Comparison of ENCODE assay signal across 35 cellular contexts in genomic region chr6:109861946-109862345, GRCh38.
"Had no signal": no experiment of that assay in that cellular context is flagged by ENCODE, and none has a peak within 500 bp of the region (broad histone marks: within the 10 kb centered on the region; RNA-seq: fewer than 3 reads in every experiment).

No MANE protein-coding gene starts in this region.

- H3K4me3 ChIP-seq: ascending aorta, cardiac muscle cell had no signal

- H3K36me3 ChIP-seq: ascending aorta, cardiac muscle cell had no signal

- H3K36me3 Mint-ChIP-seq: activated CD4-positive, alpha-beta memory T cell treated with anti-CD3 and anti-CD28 coated beads for 36 hours; activated naive CD4-positive, alpha-beta T cell treated with anti-CD3 and anti-CD28 coated beads, Interleukin-2, amount 10 ng/mL, durations not matched to agents 7 days and 5 days; activated naive CD4-positive, alpha-beta T cell treated with anti-CD3 and anti-CD28 coated beads, Interleukin-2, amount 50 U/mL, for 24 hours; activated naive CD8-positive, alpha-beta T cell; activated naive CD8-positive, alpha-beta T cell treated with anti-CD3 and anti-CD28 coated beads, Interleukin-2, amount 10 ng/mL, durations not matched to agents 7 days and 5 days; brain had no signal

- H3K4me3 Mint-ChIP-seq: activated B cell treated with CpG ODN at 0.5 μM for 24 hours; activated CD4-positive, alpha-beta memory T cell treated with anti-CD3 and anti-CD28 coated beads for 36 hours; activated CD4-positive, alpha-beta T cell treated with anti-CD3 and anti-CD28 coated beads, Interleukin-2, amount 10 ng/mL, durations not matched to agents 24 days and 14 days; activated CD8-positive, alpha-beta T cell treated with anti-CD3 and anti-CD28 coated beads for 36 hours; activated naive CD4-positive, alpha-beta T cell treated with anti-CD3 and anti-CD28 coated beads, Interleukin-2, amount 10 ng/mL, durations not matched to agents 7 days and 5 days; activated naive CD4-positive, alpha-beta T cell treated with anti-CD3 and anti-CD28 coated beads, Interleukin-2, amount 50 U/mL, for 24 hours; activated naive CD8-positive, alpha-beta T cell; activated naive CD8-positive, alpha-beta T cell treated with anti-CD3 and anti-CD28 coated beads, Interleukin-2, amount 10 ng/mL, durations not matched to agents 7 days and 5 days; activated naive CD8-positive, alpha-beta T cell treated with anti-CD3 and anti-CD28 coated beads, Interleukin-2, amount 50 U/mL, for 24 hours; activated T-cell treated with anti-CD3 and anti-CD28 coated beads, Interleukin-2, amount 50 U/mL, for 4 hours; activated T-cell treated with anti-CD3 and anti-CD28 coated beads, Interleukin-2, amount 50 U/mL, for 72 hours; activated T-helper 1 cell treated with anti-CD3 and anti-CD28 coated beads, Interleukin-12 subunit alpha, Interleukin-12 subunit beta, Interleukin-2, Interleukin-4 antibody, amounts not matched to agents 30 ng/mL and 10 ng/mL and 1 ng/mL, durations not matched to agents 14 hours and 24 hours and 36 hours; activated T-helper 17 cell treated with anti-CD3 and anti-CD28 coated beads, Interleukin-2, amount 50 U/mL, for 72 hours; brain; central memory CD8-positive, alpha-beta T cell; T-helper 2 cell treated with Interferon-gamma antibody and Interleukin-4, amounts not matched to agents 5 μg/mL and 100 μg/mL, for 36 hours had no signal

- H3K4me1 ChIP-seq: ascending aorta had no signal

- H3K27ac Mint-ChIP-seq: activated B cell treated with CpG ODN at 0.5 μM for 24 hours; activated CD4-positive, alpha-beta memory T cell treated with anti-CD3 and anti-CD28 coated beads for 36 hours; activated CD4-positive, alpha-beta T cell treated with anti-CD3 and anti-CD28 coated beads, Interleukin-2, amount 10 ng/mL, durations not matched to agents 24 days and 14 days; activated CD8-positive, alpha-beta T cell treated with anti-CD3 and anti-CD28 coated beads for 36 hours; activated naive CD4-positive, alpha-beta T cell treated with anti-CD3 and anti-CD28 coated beads, Interleukin-2, amount 10 ng/mL, durations not matched to agents 7 days and 5 days; activated naive CD4-positive, alpha-beta T cell treated with anti-CD3 and anti-CD28 coated beads, Interleukin-2, amount 50 U/mL, for 24 hours; activated naive CD8-positive, alpha-beta T cell; activated naive CD8-positive, alpha-beta T cell treated with anti-CD3 and anti-CD28 coated beads, Interleukin-2, amount 10 ng/mL, durations not matched to agents 7 days and 5 days; activated naive CD8-positive, alpha-beta T cell treated with anti-CD3 and anti-CD28 coated beads, Interleukin-2, amount 50 U/mL, for 24 hours; activated T-cell treated with anti-CD3 and anti-CD28 coated beads, Interleukin-2, amount 50 U/mL, for 72 hours; activated T-helper 1 cell treated with anti-CD3 and anti-CD28 coated beads, Interleukin-12 subunit alpha, Interleukin-12 subunit beta, Interleukin-2, Interleukin-4 antibody, amounts not matched to agents 30 ng/mL and 10 ng/mL and 1 ng/mL, durations not matched to agents 14 hours and 24 hours and 36 hours; activated T-helper 17 cell treated with anti-CD3 and anti-CD28 coated beads, Interleukin-2, amount 50 U/mL, for 72 hours; brain; T-helper 2 cell treated with Interferon-gamma antibody and Interleukin-4, amounts not matched to agents 5 μg/mL and 100 μg/mL, for 36 hours had no signal

- H3K9me3 Mint-ChIP-seq: activated CD4-positive, alpha-beta T cell treated with anti-CD3 and anti-CD28 coated beads, Interleukin-2, amount 10 ng/mL, durations not matched to agents 24 days and 14 days; activated naive CD4-positive, alpha-beta T cell treated with anti-CD3 and anti-CD28 coated beads, Interleukin-2, amount 10 ng/mL, durations not matched to agents 7 days and 5 days; activated naive CD8-positive, alpha-beta T cell treated with anti-CD3 and anti-CD28 coated beads, Interleukin-2, amount 10 ng/mL, durations not matched to agents 7 days and 5 days; activated T-cell treated with anti-CD3 and anti-CD28 coated beads, Interleukin-2, amount 50 U/mL, for 72 hours; activated T-helper 1 cell treated with anti-CD3 and anti-CD28 coated beads, Interleukin-12 subunit alpha, Interleukin-12 subunit beta, Interleukin-2, Interleukin-4 antibody, amounts not matched to agents 30 ng/mL and 10 ng/mL and 1 ng/mL, durations not matched to agents 14 hours and 24 hours and 36 hours; activated T-helper 17 cell treated with anti-CD3 and anti-CD28 coated beads, Interleukin-2, amount 50 U/mL, for 72 hours; central memory CD8-positive, alpha-beta T cell; T-helper 2 cell treated with Interferon-gamma antibody and Interleukin-4, amounts not matched to agents 5 μg/mL and 100 μg/mL, for 36 hours had no signal

- H3K27ac ChIP-seq: ascending aorta, cardiac muscle cell, VCaP had no signal

- H3K27me3 Mint-ChIP-seq: activated naive CD4-positive, alpha-beta T cell treated with anti-CD3 and anti-CD28 coated beads, Interleukin-2, amount 50 U/mL, for 24 hours; activated naive CD8-positive, alpha-beta T cell; activated naive CD8-positive, alpha-beta T cell treated with anti-CD3 and anti-CD28 coated beads, Interleukin-2, amount 50 U/mL, for 24 hours; central memory CD8-positive, alpha-beta T cell had no signal

- DNase-seq: activated B cell treated with CpG ODN at 0.5 μM for 24 hours; activated CD4-positive, alpha-beta memory T cell treated with anti-CD3 and anti-CD28 coated beads for 36 hours; activated CD4-positive, alpha-beta T cell treated with anti-CD3 and anti-CD28 coated beads for 4 hours; activated CD4-positive, alpha-beta T cell treated with anti-CD3 and anti-CD28 coated beads, Interleukin-2, amount 10 ng/mL, durations not matched to agents 24 days and 14 days; activated CD4-positive, alpha-beta T cell treated with anti-CD3 and anti-CD28 coated beads, Interleukin-2, amount 50 U/mL, for 1 hour; activated CD4-positive, alpha-beta T cell treated with anti-CD3 and anti-CD28 coated beads, Interleukin-2, amount 50 U/mL, for 4 hours; activated CD4-positive, CD25-positive, alpha-beta regulatory T cell treated with anti-CD3 and anti-CD28 coated beads, Interleukin-2, amount 50 U/mL, for 72 hours; activated CD8-positive, alpha-beta memory T cell treated with anti-CD3 and anti-CD28 coated beads, Interleukin-2, amount 50 U/mL, for 4 hours; activated CD8-positive, alpha-beta T cell treated with anti-CD3 and anti-CD28 coated beads for 36 hours; activated effector memory CD4-positive, alpha-beta T cell treated with anti-CD3 and anti-CD28 coated beads, Interleukin-2, amount 50 U/mL, for 16 hours; activated gamma-delta T cell treated with Interleukin-2 at 50 U/mL for 16 hours; activated naive CD4-positive, alpha-beta T cell treated with anti-CD3 and anti-CD28 coated beads, Interleukin-2, amount 10 ng/mL, durations not matched to agents 7 days and 5 days; activated naive CD4-positive, alpha-beta T cell treated with Interleukin-2 at 50 U/mL for 16 hours; activated naive CD8-positive, alpha-beta T cell treated with anti-CD3 and anti-CD28 coated beads, Interleukin-2, amount 10 ng/mL, durations not matched to agents 7 days and 5 days; activated naive CD8-positive, alpha-beta T cell treated with anti-CD3 and anti-CD28 coated beads, Interleukin-2, amount 50 U/mL, for 24 hours; activated T-cell treated with anti-CD3 and anti-CD28 coated beads for 4 hours; activated T-cell treated with anti-CD3 and anti-CD28 coated beads, Interleukin-2, amount 50 U/mL, for 1 hour; activated T-cell treated with anti-CD3 and anti-CD28 coated beads, Interleukin-2, amount 50 U/mL, for 4 hours; activated T-cell treated with anti-CD3 and anti-CD28 coated beads, Interleukin-2, amount 50 U/mL, for 72 hours; amygdala; anterior cingulate cortex; caudate nucleus; cerebellar nuclear complex; T-helper 2 cell; T-helper 9 cell had no signal

- H3K9me3 ChIP-seq: ascending aorta had no signal

- H3K4me1 Mint-ChIP-seq: activated B cell treated with CpG ODN at 0.5 μM for 24 hours; activated CD4-positive, alpha-beta T cell treated with anti-CD3 and anti-CD28 coated beads, Interleukin-2, amount 10 ng/mL, durations not matched to agents 24 days and 14 days; activated naive CD4-positive, alpha-beta T cell treated with anti-CD3 and anti-CD28 coated beads, Interleukin-2, amount 10 ng/mL, durations not matched to agents 7 days and 5 days; activated naive CD4-positive, alpha-beta T cell treated with anti-CD3 and anti-CD28 coated beads, Interleukin-2, amount 50 U/mL, for 24 hours; activated naive CD8-positive, alpha-beta T cell treated with anti-CD3 and anti-CD28 coated beads, Interleukin-2, amount 10 ng/mL, durations not matched to agents 7 days and 5 days; activated naive CD8-positive, alpha-beta T cell treated with anti-CD3 and anti-CD28 coated beads, Interleukin-2, amount 50 U/mL, for 24 hours; activated T-helper 17 cell treated with anti-CD3 and anti-CD28 coated beads, Interleukin-2, amount 50 U/mL, for 72 hours; central memory CD8-positive, alpha-beta T cell had no signal

- H3K27me3 ChIP-seq: ascending aorta, cardiac muscle cell had no signal
